ENCODE assay signal across 1 cellular context in genomic region chr1:95035536-95035935, GRCh38.
TF ChIP-seq lines count a peak whose summit lies in the region.

No MANE protein-coding gene starts in this region.

TF ChIP-seq in HEK293, 187 proteins besides CTCF, POLR2A, EP300 and RAD21 (continued from another document and continues in another):
- TF ChIP-seq ZNF366 (tag by site-specific recombination; conservative IDR thresholded peaks at IDR 0.05) (peak; percentile 39; the same call in 1 of the 2 replicates), OSR2 (tag by site-specific recombination; IDR thresholded peaks at IDR 0.05) (no peak), ZNF473 (tag by site-specific recombination; IDR thresholded peaks at IDR 0.05) (no peak), PRDM6 (tag by site-specific recombination; IDR thresholded peaks at IDR 0.05) (peak; percentile 83), ZFP69B (tag by site-specific recombination; IDR thresholded peaks at IDR 0.05) (no peak), FEZF1 (tag by site-specific recombination; IDR thresholded peaks at IDR 0.05) (no peak; the same call in 1 of the 2 replicates), ZBTB26 (tag by site-specific recombination; optimal IDR thresholded peaks at IDR 0.05) (no peak), ZNF274 (IDR thresholded peaks at IDR 0.05; ENCODE audit: low read length) (no peak), ZNF274 (tag by site-specific recombination; IDR thresholded peaks at IDR 0.05; ENCODE audit: borderline replicate concordance) (no peak), ZNF19 (tag by site-specific recombination; IDR thresholded peaks at IDR 0.05; ENCODE audit: low read depth) (no peak), PRDM1 (tag by site-specific recombination; IDR thresholded peaks at IDR 0.05) (no peak), ZNF433 (tag by site-specific recombination; IDR thresholded peaks at IDR 0.05; ENCODE audit: low read depth) (no peak), HIC1 (tag by site-specific recombination; IDR thresholded peaks at IDR 0.05) (no peak), HOXA7 (CRISPR knock-in tag; IDR thresholded peaks at IDR 0.05; ENCODE audit: borderline replicate concordance) (no peak), ZNF133 (tag by site-specific recombination; IDR thresholded peaks at IDR 0.05) (no peak), TSHZ1 (tag by site-specific recombination; IDR thresholded peaks at IDR 0.05; ENCODE audit: borderline replicate concordance) (no peak), ZNF792 (tag by site-specific recombination; IDR thresholded peaks at IDR 0.05) (no peak), ZNF549 (tag by site-specific recombination; IDR thresholded peaks at IDR 0.05) (no peak), KLF17 (tag by site-specific recombination; IDR thresholded peaks at IDR 0.05) (no peak), ZNF248 (tag by site-specific recombination; IDR thresholded peaks at IDR 0.05) (no peak), BCL6B (tag by site-specific recombination; IDR thresholded peaks at IDR 0.05) (no peak), SP7 (tag by site-specific recombination; IDR thresholded peaks at IDR 0.05) (peak; percentile 35), ZNF114 (tag by site-specific recombination; IDR thresholded peaks at IDR 0.05) (no peak), ZNF707 (tag by site-specific recombination; IDR thresholded peaks at IDR 0.05) (no peak), ZNF692 (tag by site-specific recombination; IDR thresholded peaks at IDR 0.05) (peak; percentile 69), ZNF660 (tag by site-specific recombination; IDR thresholded peaks at IDR 0.05) (peak; percentile 64; the same call in 1 of the 2 replicates), ZNF121 (tag by site-specific recombination; IDR thresholded peaks at IDR 0.05) (no peak), ZNF639 (tag by site-specific recombination; IDR thresholded peaks at IDR 0.05) (0 out of 2 replicates have a peak, but pooled peaks have one; percentile 41), PRDM10 (tag by site-specific recombination; IDR thresholded peaks at IDR 0.05) (no peak), SCRT1 (tag by site-specific recombination; IDR thresholded peaks at IDR 0.05; ENCODE audit: borderline replicate concordance) (no peak), ZNF146 (tag by site-specific recombination; IDR thresholded peaks at IDR 0.05) (no peak), ZNF404 (tag by site-specific recombination; IDR thresholded peaks at IDR 0.05) (no peak), ZNF529 (tag by site-specific recombination; IDR thresholded peaks at IDR 0.05; ENCODE audit: insufficient replicate concordance) (no peak), ZNF645 (tag by site-specific recombination; IDR thresholded peaks at IDR 0.05) (no peak), ZNF623 (tag by site-specific recombination; IDR thresholded peaks at IDR 0.05) (no peak), ZNF830 (tag by site-specific recombination; IDR thresholded peaks at IDR 0.05; ENCODE audit: low read depth) (no peak), ZNF560 (tag by site-specific recombination; IDR thresholded peaks at IDR 0.05; ENCODE audit: borderline replicate concordance) (no peak), ZSCAN23 (tag by site-specific recombination; IDR thresholded peaks at IDR 0.05) (no peak), PATZ1 (tag by site-specific recombination; IDR thresholded peaks at IDR 0.05) (no peak)
